ENCODE assay signal across 12 cellular contexts in the genomic region with DNA sequence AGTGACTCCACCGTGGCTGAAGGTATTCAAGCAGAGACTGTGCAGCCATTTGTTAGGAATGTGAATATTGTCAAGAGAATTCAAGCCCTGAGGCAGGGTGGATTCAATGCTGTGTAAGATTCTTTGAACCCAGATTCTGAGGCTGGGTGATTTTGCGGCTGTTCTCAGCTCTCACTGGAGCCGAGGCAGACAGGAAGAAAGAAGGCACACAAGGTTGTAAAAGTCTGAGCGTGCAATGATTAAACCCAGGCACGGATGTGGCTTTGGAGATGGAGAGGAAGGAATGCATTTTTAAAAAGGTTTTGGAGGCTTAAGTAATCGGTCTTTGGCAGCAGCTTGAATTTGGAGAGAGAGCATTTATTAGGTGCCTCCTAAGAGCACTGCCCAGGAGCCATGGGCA.
A peak's percentile ranks its signal among the peaks of the same experiment; 100 is the strongest.
DNase-seq lines count a peak whose midpoint lies in the region; ATAC-seq and TF ChIP-seq lines count a peak whose summit lies in the region.
"Had no signal": no experiment of that assay in that cellular context is flagged by ENCODE, and none has a peak within 500 bp of the region (broad histone marks: within the 10 kb centered on the region; RNA-seq: fewer than 3 reads in every experiment).

No MANE protein-coding gene starts in this region.

- H3K27me3 ChIP-seq in hepatocyte, result no peaks in the 10 kb centered on the region
- no peaks in the 10 kb centered on the region for H3K27me3 ChIP-seq in Karpas-422 (ENCODE audit: low read length)

- no peaks in the 10 kb centered on the region for H3K36me3 ChIP-seq in hepatocyte (replicated peaks; ENCODE audit: insufficient read depth, low read depth)
- H3K36me3 ChIP-seq in Karpas-422 (ENCODE audit: insufficient read depth, low read length), result no peaks in the 10 kb centered on the region
- H3K36me3 ChIP-seq: neutrophil had no signal

- no peaks in the 10 kb centered on the region for H3K9me3 Mint-ChIP-seq in stimulated activated naive CD8-positive, alpha-beta T cell treated with anti-CD3 and anti-CD28 coated beads, Interleukin-15, Interleukin-2, amounts not matched to agents 100 ng/mL and 50 ng/mL, for 24 hours
- H3K9me3 Mint-ChIP-seq in WTC11, result peaks cover 16% of the 10 kb centered on the region
- H3K9me3 Mint-ChIP-seq: activated B cell treated with CpG ODN at 0.5 μM for 24 hours had no signal

- no peaks in the 10 kb centered on the region for H4K20me1 ChIP-seq in hepatocyte (ENCODE audit: insufficient read depth, poor library complexity, severe bottlenecking)
- H4K20me1 ChIP-seq in Karpas-422 (ENCODE audit: insufficient read depth, low read depth, low read length), result no peaks in the 10 kb centered on the region

- 14% methylated on average over 6 of the region's 6 CpGs for WGBS in hepatocyte (ENCODE audit: low lambda C conversion rate, missing lambda C conversion rate)

- H3K27ac ChIP-seq in hepatocyte (peak overlapping the region; percentile 70), Karpas-422 (ENCODE audit: low read length) (no peak overlapping the region)
- H3K27ac ChIP-seq: neutrophil had no signal

- no peak overlapping the region for H3K4me3 Mint-ChIP-seq in stimulated activated naive CD8-positive, alpha-beta T cell treated with anti-CD3 and anti-CD28 coated beads, Interleukin-15, Interleukin-2, amounts not matched to agents 100 ng/mL and 50 ng/mL, for 24 hours
- H3K4me3 Mint-ChIP-seq in WTC11, result no peak overlapping the region
- H3K4me3 Mint-ChIP-seq: activated B cell treated with CpG ODN at 0.5 μM for 24 hours had no signal

- H3K79me2 ChIP-seq in hepatocyte (no peaks in the 10 kb centered on the region), Karpas-422 (ENCODE audit: low read length) (no peaks in the 10 kb centered on the region)

- CTCF ChIA-PET in WTC11 (lab: Charles Lee), result interaction anchor here (1.2 to 1.5 kb wide), 2 partner anchors 13 to 126 kb away, joined by 5 to 8 read pairs; no protein-coding TSS in a partner anchor

- peaks cover 48% of the 10 kb centered on the region for H3K4me1 Mint-ChIP-seq in stimulated activated naive CD8-positive, alpha-beta T cell treated with anti-CD3 and anti-CD28 coated beads, Interleukin-15, Interleukin-2, amounts not matched to agents 100 ng/mL and 50 ng/mL, for 24 hours (ENCODE audit: low read depth)
- H3K4me1 Mint-ChIP-seq in WTC11, result peaks cover 7% of the 10 kb centered on the region

- H3K9me2 ChIP-seq in hepatocyte (replicated peaks; ENCODE audit: insufficient read depth) (no peaks in the 10 kb centered on the region), Karpas-422 (replicated peaks; ENCODE audit: insufficient read depth, low read length) (no peaks in the 10 kb centered on the region)

- peaks cover 16% of the 10 kb centered on the region for H3K4me1 ChIP-seq in hepatocyte (ENCODE audit: insufficient read depth)
- peaks cover 10% of the 10 kb centered on the region for H3K4me1 ChIP-seq in Karpas-422 (ENCODE audit: low read length)

- DNase-seq in stimulated activated naive CD8-positive, alpha-beta T cell treated with anti-CD3 and anti-CD28 coated beads, Interleukin-15, Interleukin-2, amounts not matched to agents 100 U/mL and 50 U/mL, for 24 hours, result no peak
- no peak for DNase-seq in WTC11 (ENCODE audit: low spot score)
- peak; percentile 60 for DNase-seq in hepatocyte (ENCODE audit: low spot score)
- DNase-seq in Karpas-422, result no peak
- DNase-seq in NCI-H187 treated with DMSO at 0.1 percent for 48 hours (lab: John Stamatoyannopoulos, UW), result no peak
- no peak for DNase-seq in HPDE6-E6E7 (ENCODE audit: extremely low spot score)
- DNase-seq: activated B cell treated with CpG ODN at 0.5 μM for 24 hours, GDM1, NCI-H1436 had no signal

- H3K4me3 ChIP-seq in hepatocyte (no peak overlapping the region), Karpas-422 (ENCODE audit: low read length) (no peak overlapping the region)

- H3K27ac Mint-ChIP-seq in stimulated activated naive CD8-positive, alpha-beta T cell treated with anti-CD3 and anti-CD28 coated beads, Interleukin-15, Interleukin-2, amounts not matched to agents 100 ng/mL and 50 ng/mL, for 24 hours, result peak overlapping the region; percentile 6
- H3K27ac Mint-ChIP-seq in WTC11, result no peak overlapping the region
- H3K27ac Mint-ChIP-seq: activated B cell treated with CpG ODN at 0.5 μM for 24 hours had no signal

- no peak for TF ChIP-seq CTCF in WTC11 (IDR thresholded peaks at IDR 0.05)
- TF ChIP-seq CTCF in hepatocyte (IDR thresholded peaks at IDR 0.05; ENCODE audit: poor library complexity), result no peak

- H3K4me2 ChIP-seq in hepatocyte (peak overlapping the region; percentile 58), Karpas-422 (ENCODE audit: low read depth, low read length, poor library complexity, severe bottlenecking) (no peak overlapping the region)

- H3K9ac ChIP-seq in Karpas-422 (ENCODE audit: low read length), result no peak overlapping the region

- POLR2A ChIA-PET in WTC11 (lab: Charles Lee), result no interaction called here

- no peak for ATAC-seq in stimulated activated naive CD8-positive, alpha-beta T cell treated with anti-CD3 and anti-CD28 coated beads, Interleukin-15, Interleukin-2, amounts not matched to agents 100 U/mL and 50 U/mL, for 24 hours
- ATAC-seq in WTC11 (no peak), GM19467 (IDR thresholded peaks at IDR 0.05; ENCODE audit: unreplicated experiment) (no peak)

- H3K27me3 Mint-ChIP-seq in stimulated activated naive CD8-positive, alpha-beta T cell treated with anti-CD3 and anti-CD28 coated beads, Interleukin-15, Interleukin-2, amounts not matched to agents 100 ng/mL and 50 ng/mL, for 24 hours, result peaks cover 3% of the 10 kb centered on the region
- 0 out of 2 replicates have a peak, but pooled peaks cover under 1% of the 10 kb centered on the region for H3K27me3 Mint-ChIP-seq in WTC11 (ENCODE audit: low read depth)

- H3K9me3 ChIP-seq in hepatocyte (ENCODE audit: low read depth) (no peaks in the 10 kb centered on the region), Karpas-422 (ENCODE audit: low read length) (no peaks in the 10 kb centered on the region)
- H3K9me3 ChIP-seq: neutrophil had no signal

- H2AFZ ChIP-seq in hepatocyte, result peak overlapping the region; percentile 22
- no peak overlapping the region for H2AFZ ChIP-seq in Karpas-422 (ENCODE audit: low read length)

- no peaks in the 10 kb centered on the region for H3K36me3 Mint-ChIP-seq in stimulated activated naive CD8-positive, alpha-beta T cell treated with anti-CD3 and anti-CD28 coated beads, Interleukin-15, Interleukin-2, amounts not matched to agents 100 ng/mL and 50 ng/mL, for 24 hours (ENCODE audit: low read depth)
- H3K36me3 Mint-ChIP-seq in WTC11, result 0 out of 2 replicates have a peak, but pooled peaks cover 2% of the 10 kb centered on the region

TF ChIP-seq in WTC11, 78 proteins besides CTCF, POLR2A, EP300 and RAD21:
- TF ChIP-seq, protein P1, sequence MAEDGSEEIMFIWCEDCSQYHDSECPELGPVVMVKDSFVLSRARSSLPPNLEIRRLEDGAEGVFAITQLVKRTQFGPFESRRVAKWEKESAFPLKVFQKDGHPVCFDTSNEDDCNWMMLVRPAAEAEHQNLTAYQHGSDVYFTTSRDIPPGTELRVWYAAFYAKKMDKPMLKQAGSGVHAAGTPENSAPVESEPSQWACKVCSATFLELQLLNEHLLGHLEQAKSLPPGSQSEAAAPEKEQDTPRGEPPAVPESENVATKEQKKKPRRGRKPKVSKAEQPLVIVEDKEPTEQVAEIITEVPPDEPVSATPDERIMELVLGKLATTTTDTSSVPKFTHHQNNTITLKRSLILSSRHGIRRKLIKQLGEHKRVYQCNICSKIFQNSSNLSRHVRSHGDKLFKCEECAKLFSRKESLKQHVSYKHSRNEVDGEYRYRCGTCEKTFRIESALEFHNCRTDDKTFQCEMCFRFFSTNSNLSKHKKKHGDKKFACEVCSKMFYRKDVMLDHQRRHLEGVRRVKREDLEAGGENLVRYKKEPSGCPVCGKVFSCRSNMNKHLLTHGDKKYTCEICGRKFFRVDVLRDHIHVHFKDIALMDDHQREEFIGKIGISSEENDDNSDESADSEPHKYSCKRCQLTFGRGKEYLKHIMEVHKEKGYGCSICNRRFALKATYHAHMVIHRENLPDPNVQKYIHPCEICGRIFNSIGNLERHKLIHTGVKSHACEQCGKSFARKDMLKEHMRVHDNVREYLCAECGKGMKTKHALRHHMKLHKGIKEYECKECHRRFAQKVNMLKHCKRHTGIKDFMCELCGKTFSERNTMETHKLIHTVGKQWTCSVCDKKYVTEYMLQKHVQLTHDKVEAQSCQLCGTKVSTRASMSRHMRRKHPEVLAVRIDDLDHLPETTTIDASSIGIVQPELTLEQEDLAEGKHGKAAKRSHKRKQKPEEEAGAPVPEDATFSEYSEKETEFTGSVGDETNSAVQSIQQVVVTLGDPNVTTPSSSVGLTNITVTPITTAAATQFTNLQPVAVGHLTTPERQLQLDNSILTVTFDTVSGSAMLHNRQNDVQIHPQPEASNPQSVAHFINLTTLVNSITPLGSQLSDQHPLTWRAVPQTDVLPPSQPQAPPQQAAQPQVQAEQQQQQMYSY (CRISPR knock-in tag; IDR thresholded peaks at IDR 0.05), result peak; percentile 48; the same call in 1 of the 2 replicates
- no peak for TF ChIP-seq NFE2L1 (CRISPR knock-in tag; IDR thresholded peaks at IDR 0.05)
